12 cellular contexts compared by ENCODE assay signal in genomic region chr3:150255416-150255815, GRCh38.
A peak's percentile ranks its signal among the peaks of the same experiment; 100 is the strongest.
DNase-seq lines count a peak whose midpoint lies in the region; ATAC-seq and FAIRE-seq lines count a peak whose summit lies in the region.
"Had no signal": no experiment of that assay in that cellular context is flagged by ENCODE, and none has a peak within 500 bp of the region (broad histone marks: within the 10 kb centered on the region; RNA-seq: fewer than 3 reads in every experiment).

No MANE protein-coding gene starts in this region.

- no peak overlapping the region for H3K27ac Mint-ChIP-seq in natural killer cell treated with Interleukin-12 subunit alpha and Interleukin-12 subunit beta and Interleukin-15 and Interleukin-18, amount 100 ng/mL, for 72 hours

- H3K36me3 Mint-ChIP-seq in natural killer cell treated with Interleukin-12 subunit alpha and Interleukin-12 subunit beta and Interleukin-15 and Interleukin-18, amount 100 ng/mL, for 72 hours, result peaks cover 4% of the 10 kb centered on the region
- H3K36me3 Mint-ChIP-seq: naive B cell had no signal

- no peak overlapping the region for H3K4me3 Mint-ChIP-seq in natural killer cell treated with Interleukin-12 subunit alpha and Interleukin-12 subunit beta and Interleukin-15 and Interleukin-18, amount 100 ng/mL, for 72 hours
- H3K4me3 Mint-ChIP-seq: naive B cell had no signal

- DNase-seq in HTR-8/SVneo (ENCODE audit: insufficient read length, low spot score) (no peak), caudate nucleus (lab: John Stamatoyannopoulos, UW) (peak in 49 of 61 donors; percentile 10 to 93 (median 55)), kidney tubule cell (ENCODE audit: low spot score) (peak; percentile 26), retina (peak; percentile 13), ecto neural progenitor cell (ENCODE audit: low spot score) (no peak), epidermal melanocyte (ENCODE audit: insufficient read length, low spot score) (no peak)
- DNase-seq in natural killer cell treated with Interleukin-12 subunit alpha and Interleukin-12 subunit beta and Interleukin-15 and Interleukin-18, amount 100 ng/mL, for 72 hours (ENCODE audit: low spot score), result no peak
- DNase-seq: brain microvascular endothelial cell, naive B cell, NCI-H526 had no signal

- no peaks in the 10 kb centered on the region for H3K9me3 Mint-ChIP-seq in natural killer cell treated with Interleukin-12 subunit alpha and Interleukin-12 subunit beta and Interleukin-15 and Interleukin-18, amount 100 ng/mL, for 72 hours

- no peak for ATAC-seq in HG03378 (IDR thresholded peaks at IDR 0.05; ENCODE audit: unreplicated experiment)
- ATAC-seq in natural killer cell treated with Interleukin-12 subunit alpha and Interleukin-12 subunit beta and Interleukin-15 and Interleukin-18, amount 100 ng/mL, for 72 hours, result no peak

- H3K27me3 Mint-ChIP-seq in natural killer cell treated with Interleukin-12 subunit alpha and Interleukin-12 subunit beta and Interleukin-15 and Interleukin-18, amount 100 ng/mL, for 72 hours, result peaks cover 3 to 26% of the 10 kb centered on the region in 2 donors

- FAIRE-seq in HTR-8/SVneo (lab: Jason Lieb, UNC), result peak; percentile 63

- peak overlapping the region; percentile 76 for H3K27ac ChIP-seq in caudate nucleus (ENCODE audit: low read depth, low read length)
- H3K27ac ChIP-seq: BLaER1 treated with 17β-estradiol and CSF1 and Interleukin-3, amounts not matched to agents 10 nM and 100 nM; brain microvascular endothelial cell had no signal

- H3K4me1 Mint-ChIP-seq in natural killer cell treated with Interleukin-12 subunit alpha and Interleukin-12 subunit beta and Interleukin-15 and Interleukin-18, amount 100 ng/mL, for 72 hours (ENCODE audit: low read depth in 2 of 2), result peaks cover 5 to 7% of the 10 kb centered on the region in 2 donors
- H3K4me1 Mint-ChIP-seq: naive B cell had no signal

Comparison
In these comparisons a context has a peak if more than half of its experiments do, and no peak if none do; other contexts are left out.
1. DNase-seq: peak in caudate nucleus (49 of 61), kidney tubule cell (single experiment) and retina (single experiment); none in HTR-8/SVneo (single experiment), ecto neural progenitor cell (single experiment), epidermal melanocyte (single experiment) and natural killer cell treated with Interleukin-12 subunit alpha and Interleukin-12 subunit beta and Interleukin-15 and Interleukin-18, amount 100 ng/mL, for 72 hours (single experiment).